Comparison of ENCODE assay signal across 1 cellular context in genomic region chr6:16089232-16089843, GRCh38.
TF ChIP-seq lines count a peak whose summit lies in the region.

No MANE protein-coding gene starts in this region.

TF ChIP-seq in GM12878, 131 proteins besides CTCF, POLR2A, EP300 and RAD21 (continued from another document):
- TF ChIP-seq, protein P1, sequence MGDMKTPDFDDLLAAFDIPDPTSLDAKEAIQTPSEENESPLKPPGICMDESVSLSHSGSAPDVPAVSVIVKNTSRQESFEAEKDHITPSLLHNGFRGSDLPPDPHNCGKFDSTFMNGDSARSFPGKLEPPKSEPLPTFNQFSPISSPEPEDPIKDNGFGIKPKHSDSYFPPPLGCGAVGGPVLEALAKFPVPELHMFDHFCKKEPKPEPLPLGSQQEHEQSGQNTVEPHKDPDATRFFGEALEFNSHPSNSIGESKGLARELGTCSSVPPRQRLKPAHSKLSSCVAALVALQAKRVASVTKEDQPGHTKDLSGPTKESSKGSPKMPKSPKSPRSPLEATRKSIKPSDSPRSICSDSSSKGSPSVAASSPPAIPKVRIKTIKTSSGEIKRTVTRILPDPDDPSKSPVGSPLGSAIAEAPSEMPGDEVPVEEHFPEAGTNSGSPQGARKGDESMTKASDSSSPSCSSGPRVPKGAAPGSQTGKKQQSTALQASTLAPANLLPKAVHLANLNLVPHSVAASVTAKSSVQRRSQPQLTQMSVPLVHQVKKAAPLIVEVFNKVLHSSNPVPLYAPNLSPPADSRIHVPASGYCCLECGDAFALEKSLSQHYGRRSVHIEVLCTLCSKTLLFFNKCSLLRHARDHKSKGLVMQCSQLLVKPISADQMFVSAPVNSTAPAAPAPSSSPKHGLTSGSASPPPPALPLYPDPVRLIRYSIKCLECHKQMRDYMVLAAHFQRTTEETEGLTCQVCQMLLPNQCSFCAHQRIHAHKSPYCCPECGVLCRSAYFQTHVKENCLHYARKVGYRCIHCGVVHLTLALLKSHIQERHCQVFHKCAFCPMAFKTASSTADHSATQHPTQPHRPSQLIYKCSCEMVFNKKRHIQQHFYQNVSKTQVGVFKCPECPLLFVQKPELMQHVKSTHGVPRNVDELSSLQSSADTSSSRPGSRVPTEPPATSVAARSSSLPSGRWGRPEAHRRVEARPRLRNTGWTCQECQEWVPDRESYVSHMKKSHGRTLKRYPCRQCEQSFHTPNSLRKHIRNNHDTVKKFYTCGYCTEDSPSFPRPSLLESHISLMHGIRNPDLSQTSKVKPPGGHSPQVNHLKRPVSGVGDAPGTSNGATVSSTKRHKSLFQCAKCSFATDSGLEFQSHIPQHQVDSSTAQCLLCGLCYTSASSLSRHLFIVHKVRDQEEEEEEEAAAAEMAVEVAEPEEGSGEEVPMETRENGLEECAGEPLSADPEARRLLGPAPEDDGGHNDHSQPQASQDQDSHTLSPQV (IDR thresholded peaks at IDR 0.05): no peak
- TF ChIP-seq, protein P2, sequence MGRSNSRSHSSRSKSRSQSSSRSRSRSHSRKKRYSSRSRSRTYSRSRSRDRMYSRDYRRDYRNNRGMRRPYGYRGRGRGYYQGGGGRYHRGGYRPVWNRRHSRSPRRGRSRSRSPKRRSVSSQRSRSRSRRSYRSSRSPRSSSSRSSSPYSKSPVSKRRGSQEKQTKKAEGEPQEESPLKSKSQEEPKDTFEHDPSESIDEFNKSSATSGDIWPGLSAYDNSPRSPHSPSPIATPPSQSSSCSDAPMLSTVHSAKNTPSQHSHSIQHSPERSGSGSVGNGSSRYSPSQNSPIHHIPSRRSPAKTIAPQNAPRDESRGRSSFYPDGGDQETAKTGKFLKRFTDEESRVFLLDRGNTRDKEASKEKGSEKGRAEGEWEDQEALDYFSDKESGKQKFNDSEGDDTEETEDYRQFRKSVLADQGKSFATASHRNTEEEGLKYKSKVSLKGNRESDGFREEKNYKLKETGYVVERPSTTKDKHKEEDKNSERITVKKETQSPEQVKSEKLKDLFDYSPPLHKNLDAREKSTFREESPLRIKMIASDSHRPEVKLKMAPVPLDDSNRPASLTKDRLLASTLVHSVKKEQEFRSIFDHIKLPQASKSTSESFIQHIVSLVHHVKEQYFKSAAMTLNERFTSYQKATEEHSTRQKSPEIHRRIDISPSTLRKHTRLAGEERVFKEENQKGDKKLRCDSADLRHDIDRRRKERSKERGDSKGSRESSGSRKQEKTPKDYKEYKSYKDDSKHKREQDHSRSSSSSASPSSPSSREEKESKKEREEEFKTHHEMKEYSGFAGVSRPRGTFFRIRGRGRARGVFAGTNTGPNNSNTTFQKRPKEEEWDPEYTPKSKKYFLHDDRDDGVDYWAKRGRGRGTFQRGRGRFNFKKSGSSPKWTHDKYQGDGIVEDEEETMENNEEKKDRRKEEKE (IDR thresholded peaks at IDR 0.05): no peak
- TF ChIP-seq NR2F1 (conservative IDR thresholded peaks at IDR 0.05): no peak
- no peak for TF ChIP-seq STAT1 (conservative IDR thresholded peaks at IDR 0.05)
- TF ChIP-seq, protein P3, sequence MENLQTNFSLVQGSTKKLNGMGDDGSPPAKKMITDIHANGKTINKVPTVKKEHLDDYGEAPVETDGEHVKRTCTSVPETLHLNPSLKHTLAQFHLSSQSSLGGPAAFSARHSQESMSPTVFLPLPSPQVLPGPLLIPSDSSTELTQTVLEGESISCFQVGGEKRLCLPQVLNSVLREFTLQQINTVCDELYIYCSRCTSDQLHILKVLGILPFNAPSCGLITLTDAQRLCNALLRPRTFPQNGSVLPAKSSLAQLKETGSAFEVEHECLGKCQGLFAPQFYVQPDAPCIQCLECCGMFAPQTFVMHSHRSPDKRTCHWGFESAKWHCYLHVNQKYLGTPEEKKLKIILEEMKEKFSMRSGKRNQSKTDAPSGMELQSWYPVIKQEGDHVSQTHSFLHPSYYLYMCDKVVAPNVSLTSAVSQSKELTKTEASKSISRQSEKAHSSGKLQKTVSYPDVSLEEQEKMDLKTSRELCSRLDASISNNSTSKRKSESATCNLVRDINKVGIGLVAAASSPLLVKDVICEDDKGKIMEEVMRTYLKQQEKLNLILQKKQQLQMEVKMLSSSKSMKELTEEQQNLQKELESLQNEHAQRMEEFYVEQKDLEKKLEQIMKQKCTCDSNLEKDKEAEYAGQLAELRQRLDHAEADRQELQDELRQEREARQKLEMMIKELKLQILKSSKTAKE (IDR thresholded peaks at IDR 0.05; ENCODE audit: low read depth, poor library complexity, severe bottlenecking): no peak
- 0 out of 2 replicates have a peak, but pooled peaks have one; percentile 17 for TF ChIP-seq TCF7 (IDR thresholded peaks at IDR 0.05; ENCODE audit: borderline replicate concordance)
- TF ChIP-seq MTA3 (IDR thresholded peaks at IDR 0.05; ENCODE audit: borderline replicate concordance, low read length): no peak
- TF ChIP-seq E2F8 (IDR thresholded peaks at IDR 0.05; ENCODE audit: low read depth, partially characterized antibody): no peak
- TF ChIP-seq RFX5 (IDR thresholded peaks at IDR 0.05; ENCODE audit: low read depth, low read length): no peak
- no peak for TF ChIP-seq MTA2 (IDR thresholded peaks at IDR 0.05; ENCODE audit: low read depth)
- TF ChIP-seq YY1 (IDR thresholded peaks at IDR 0.05; ENCODE audit: low read depth, low read length): no peak
- TF ChIP-seq ZNF622 (IDR thresholded peaks at IDR 0.05): no peak
